ENCODE assay signal across 15 cellular contexts in genomic region chr1:27481994-27482620, GRCh38. TPM values are rescaled to one million over a fixed set of nuclear protein-coding genes. Genes with fewer than 3 reads are reported as not detected.
DNase-seq lines count a peak whose midpoint lies in the region; ATAC-seq and TF ChIP-seq lines count a peak whose summit lies in the region.
"Had no signal": no experiment of that assay in that cellular context is flagged by ENCODE, and none has a peak within 500 bp of the region (broad histone marks: within the 10 kb centered on the region; RNA-seq: fewer than 3 reads in every experiment).

No MANE protein-coding gene starts in this region.

- POLR2A ChIA-PET in MCF 10A (lab: Yijun Ruan, JAX) = interaction anchor here (0.7 to 1.8 kb wide), 8 partner anchors 8 to 75 kb away, joined by 3 to 8 read pairs (median 4); partner anchors contain the start of gene WASF2

- DNase-seq in MCF 10A (ENCODE audit: unreplicated experiment) (no peak), breast epithelium (ENCODE audit: low spot score in 2 of 2) (no peak), mammary epithelial cell (peak; percentile 54), type B pancreatic cell (ENCODE audit: extremely low spot score, unreplicated experiment) (no peak), COLO668 (lab: John Stamatoyannopoulos, UW; ENCODE audit: unreplicated experiment) (no peak)
- DNase-seq: BE2C, cortex of kidney, GDM1, MV-4-11, NCI-H226 had no signal

- dilution Hi-C loops in mammary epithelial cell (cut with HindIII; ENCODE audit: low sequenced_read_pairs) = no loop called here

- H3K27ac Mint-ChIP-seq in MCF 10A (ENCODE audit: low read depth, unreplicated experiment) (peak overlapping the region; percentile 81), type B pancreatic cell (peak overlapping the region; percentile 69)

- peak; percentile 44 for ATAC-seq in HG03108 (IDR thresholded peaks at IDR 0.05; ENCODE audit: unreplicated experiment)
- no peak for ATAC-seq in HG03095 (IDR thresholded peaks at IDR 0.05; ENCODE audit: unreplicated experiment)
- ATAC-seq in GM21526 (IDR thresholded peaks at IDR 0.05; ENCODE audit: low FRiP score, unreplicated experiment) = no peak
- ATAC-seq: foreskin keratinocyte had no signal

- no peaks in the 10 kb centered on the region for H3K27me3 Mint-ChIP-seq in MCF 10A (ENCODE audit: insufficient read depth, unreplicated experiment)
- H3K27me3 Mint-ChIP-seq in type B pancreatic cell = no peaks in the 10 kb centered on the region

- in situ Hi-C loops in mammary epithelial cell (cut with MboI; ENCODE audit: low sequenced_read_pairs in 2 of 2) = no loop called here

- BruUV-seq in MCF 10A (replicated peaks; lab: Mats Ljungman, UMichigan) (no TSS peak), mammary epithelial cell (replicated peaks; lab: Mats Ljungman, UMichigan) (no TSS peak)

- peaks cover 95% of the 10 kb centered on the region for H3K79me2 ChIP-seq in mammary epithelial cell (ENCODE audit: insufficient read depth, low read length)

- H3K4me3 Mint-ChIP-seq in MCF 10A (ENCODE audit: unreplicated experiment) (no peak overlapping the region), type B pancreatic cell (no peak overlapping the region)

- no peaks in the 10 kb centered on the region for H4K20me1 ChIP-seq in mammary epithelial cell (ENCODE audit: insufficient read depth, low read length)

- H3K36me3 Mint-ChIP-seq in MCF 10A (ENCODE audit: insufficient read depth, unreplicated experiment) (peaks cover 18% of the 10 kb centered on the region), type B pancreatic cell (peaks cover 16% of the 10 kb centered on the region)

- H3K36me3 ChIP-seq in breast epithelium = no peaks in the 10 kb centered on the region
- H3K36me3 ChIP-seq in mammary epithelial cell (ENCODE audit: insufficient read depth, low read length) = peaks cover 16% of the 10 kb centered on the region
- H3K36me3 ChIP-seq: BE2C had no signal

- no peaks in the 10 kb centered on the region for H3K9me3 ChIP-seq in breast epithelium
- no peaks in the 10 kb centered on the region for H3K9me3 ChIP-seq in mammary epithelial cell (replicated peaks; ENCODE audit: insufficient read depth, low read length)
- H3K9me3 ChIP-seq: BE2C had no signal

- CTCF ChIA-PET in MCF 10A (lab: Yijun Ruan, JAX) (interaction anchor here (0.6 to 1.9 kb wide), 2 partner anchors 125 to 1121 kb away, joined by 5 to 6 read pairs; no protein-coding TSS in a partner anchor), mammary epithelial cell (lab: Charles Lee; ENCODE audit: low non-redundant PET) (interaction anchor here (0.7 to 1.1 kb wide), 2 partner anchors 66 to 181 kb away, joined by 3 to 6 read pairs; no protein-coding TSS in a partner anchor)

- peaks cover 7% of the 10 kb centered on the region for H3K4me1 Mint-ChIP-seq in MCF 10A (ENCODE audit: insufficient read depth, unreplicated experiment)
- H3K4me1 Mint-ChIP-seq in type B pancreatic cell (ENCODE audit: unreplicated experiment) = peaks cover 18% of the 10 kb centered on the region

- H3K4me3 ChIP-seq in breast epithelium = no peak overlapping the region
- H3K4me3 ChIP-seq in mammary epithelial cell (replicated peaks in 1 of 3; ENCODE audit: insufficient read depth in 1 of 3, low read depth in 2 of 3, low read length in 3 of 3) = peak overlapping the region in 2 of 3 experiments; percentile 1 to 22
- H3K4me3 ChIP-seq: smooth muscle cell had no signal

- no peak overlapping the region for H3K9ac ChIP-seq in mammary epithelial cell (ENCODE audit: insufficient read depth, low read length)

- intact Hi-C loops in MCF 10A (cut with micrococcal nuclease) (no loop called here), breast epithelium (cut with DNase I; ENCODE audit: low total_unique reads) (no loop called here), mammary epithelial cell (cut with micrococcal nuclease) (no loop called here)

- no peak for TF ChIP-seq POLR2A in breast epithelium (IDR thresholded peaks at IDR 0.05)

- no peak overlapping the region for H2AFZ ChIP-seq in mammary epithelial cell (ENCODE audit: low read depth, low read length)

- H3K4me1 ChIP-seq in breast epithelium (no peaks in the 10 kb centered on the region), mammary epithelial cell (ENCODE audit: insufficient read depth, low read length) (peaks cover 23% of the 10 kb centered on the region)
- H3K4me1 ChIP-seq: BE2C had no signal

- no peak for TF ChIP-seq CTCF in MCF 10A (IDR thresholded peaks at IDR 0.05; ENCODE audit: unreplicated experiment)
- TF ChIP-seq CTCF in breast epithelium (IDR thresholded peaks at IDR 0.05) = no peak
- no peak for TF ChIP-seq CTCF in mammary epithelial cell (conservative IDR thresholded peaks at IDR 0.05 in 1 of 2, IDR thresholded peaks at IDR 0.05 in 1 of 2; ENCODE audit: extremely low read depth in 1 of 2, insufficient read depth in 1 of 2, low read depth in 1 of 2, low read length in 2 of 2)
- no peak for TF ChIP-seq CTCF in type B pancreatic cell (conservative IDR thresholded peaks at IDR 0.05)

- H3K9me3 Mint-ChIP-seq in MCF 10A (ENCODE audit: unreplicated experiment) (no peaks in the 10 kb centered on the region), type B pancreatic cell (no peaks in the 10 kb centered on the region)

- peak overlapping the region; percentile 79 for H3K4me2 ChIP-seq in mammary epithelial cell (ENCODE audit: insufficient read depth, low read depth, low read length)
- H3K4me2 ChIP-seq: smooth muscle cell had no signal

- H3K27me3 ChIP-seq in breast epithelium (no peaks in the 10 kb centered on the region), mammary epithelial cell (ENCODE audit: insufficient read depth, low read length) (no peaks in the 10 kb centered on the region)
- H3K27me3 ChIP-seq: BE2C, foreskin keratinocyte had no signal

- WGBS in mammary epithelial cell (ENCODE audit: low coverage, missing lambda C conversion rate) = 26% methylated on average over 2 of the region's 2 CpGs

- H3K27ac ChIP-seq in breast epithelium (no peak overlapping the region), mammary epithelial cell (ENCODE audit: insufficient read depth, low read depth, low read length) (peak overlapping the region; percentile 3)
- H3K27ac ChIP-seq: foreskin keratinocyte had no signal

RNA-seq across cellular contexts. Expression of gene WASF2, which starts 7.9 kb away (rescaled TPM):
- total RNA-seq in MCF 10A (2022) (131 and 154 TPM in 2 replicates), breast epithelium (10 to 100 TPM; 41.6 to 93.5 (median 43.2) TPM), mammary epithelial cell (100 to 1,000 TPM in 1 of 2 donors, 10 to 100 TPM in 1; 32.2 to 138 TPM), type B pancreatic cell (ENCODE audit: low replicate concordance) (113 and 123 TPM in 2 replicates)
- polyA plus RNA-seq in mammary epithelial cell = 58.1 TPM
- 246 TPM for polyA minus RNA-seq in mammary epithelial cell

Comparison
In these comparisons a context has a peak if more than half of its experiments do, and no peak if none do; other contexts are left out.
1. H3K4me3 ChIP-seq: peak in mammary epithelial cell (2 of 3); none in breast epithelium (0 of 3).